In genomic region chr20:51979226-51979625, GRCh38 we compare ENCODE assay signal across 1 cellular context.
TF ChIP-seq lines count a peak whose summit lies in the region.

No MANE protein-coding gene starts in this region.

TF ChIP-seq in H1, 55 proteins besides CTCF, POLR2A, EP300 and RAD21 (continued from another document):
- TF ChIP-seq ZNF274 (IDR thresholded peaks at IDR 0.05; ENCODE audit: borderline replicate concordance, extremely low read depth, low read length), result no peak
